In genomic region chr6:44264154-44265002, GRCh38 we compare ENCODE assay signal across 8 cellular contexts. TPM values are rescaled to one million over a fixed set of nuclear protein-coding genes. Genes with fewer than 3 reads are reported as not detected.
DNase-seq lines count a peak whose midpoint lies in the region; ATAC-seq, FAIRE-seq and TF ChIP-seq lines count a peak whose summit lies in the region.

No MANE protein-coding gene starts in this region.

- CTCF ChIA-PET in AG04450 (lab: Charles Lee), result no interaction called here

- peak in 4 of 8 donors; percentile 9 to 41 (median 26) for ATAC-seq in heart right ventricle
- ATAC-seq in sciatic nerve, result peak; percentile 29
- no peak for ATAC-seq in HG02840 (IDR thresholded peaks at IDR 0.05; ENCODE audit: low FRiP score, unreplicated experiment)

- H3K4me3 ChIP-seq in AG04450 (ENCODE audit: low read depth, low read length) (peak overlapping the region; percentile 86), heart right ventricle (peak overlapping the region; percentile 66 to 98 (median 82))

- POLR2A ChIA-PET in AG04450 (lab: Yijun Ruan, JAX), result interaction anchor here (0.6 to 1.5 kb wide), 3 partner anchors 7 to 43 kb away, joined by 3 to 8 read pairs (median 4); partner anchors contain the start of genes HSP90AB1 and SLC35B2

- H3K9me3 ChIP-seq in AG04450 (ENCODE audit: control insufficient read depth, insufficient read depth, low read length) (no peaks in the 10 kb centered on the region; the same call in 1 of the 2 replicates), heart right ventricle (no peaks in the 10 kb centered on the region)

- peak; percentile 90 for FAIRE-seq in GM19239 (lab: Jason Lieb, UNC)

- H3K4me1 ChIP-seq in heart right ventricle, result peaks cover 18 to 46% (median 28%) of the 10 kb centered on the region in 9 donors

- H3K27ac ChIP-seq in AG04450 (ENCODE audit: low read depth, low read length) (peak overlapping the region; percentile 75), heart right ventricle (peak overlapping the region in 9 of 10 donors; percentile 63 to 93 (median 78))

- TF ChIP-seq CTCF in AG04450 (IDR thresholded peaks at IDR 0.05; ENCODE audit: low read depth, low read length) (no peak), heart right ventricle (IDR thresholded peaks at IDR 0.05) (no peak)

- WGBS in heart right ventricle, 2 donors, result 13 to 14% methylated on average over 13 of the region's 13 CpGs

- intact Hi-C loops in heart right ventricle (cut with DNase I) (loop anchor here in 5 of 10 donors (5.0 to 10.0 kb wide), 5 partner anchors 38 to 167 kb away; partner anchors contain the start of gene AARS2 (in 1 of the 5)), sciatic nerve (cut with DNase I) (loop anchor here (5.0 kb wide), 1 partner anchor 1592 kb away; no protein-coding TSS in a partner anchor)

- DNase-seq in AG04450 (ENCODE audit: low read depth, low spot score), result no peak
- DNase-seq in GM19239 (ENCODE audit: insufficient read length, low spot score), result no peak
- peak; percentile 91 to 92 for DNase-seq in Kasumi-1 (lab: John Stamatoyannopoulos, UW)
- DNase-seq in activated T-cell treated with anti-CD3 and anti-CD28 coated beads, Interleukin-2, amount 50 U/mL, for 48 hours, result peak; percentile 58 to 64
- peak in 1 of 2 donors; percentile 42 for DNase-seq in heart right ventricle
- no peak for DNase-seq in sciatic nerve (ENCODE audit: low spot score)
- no peak for DNase-seq in NCI-H748 treated with DMSO at 0.1 percent for 48 hours (lab: John Stamatoyannopoulos, UW)

- peaks cover 0 to 32% (median 0%) of the 10 kb centered on the region in 9 donors for H3K36me3 ChIP-seq in heart right ventricle

- H3K27me3 ChIP-seq in AG04450 (ENCODE audit: control insufficient read depth, insufficient read depth, low read length), result peaks cover 15% of the 10 kb centered on the region
- H3K27me3 ChIP-seq in heart right ventricle, result peaks cover 0 to 19% (median 12%) of the 10 kb centered on the region in 7 donors

RNA-seq across cellular contexts. Expression of gene NFKBIE, which starts 1.0 kb away (rescaled TPM):
- polyA plus RNA-seq in AG04450 (2011; rRNA removed), result 13.7 and 17.0 TPM in 2 replicates
- polyA minus RNA-seq in AG04450 (2011; rRNA and poly(A)+ RNA removed), result 6.4 and 9.4 TPM in 2 replicates
- total RNA-seq in heart right ventricle, result 1 to 10 TPM; 1.5 to 8.7 (median 3.4) TPM
- polyA plus RNA-seq in heart right ventricle, result 1 to 10 TPM; 5.7 to 5.9 TPM
- 9.1 TPM for total RNA-seq in sciatic nerve

RNA-seq across cellular contexts. Expression of gene TMEM151B, which starts 5.9 kb away (rescaled TPM):
- not detected in 2 replicates for polyA plus RNA-seq in AG04450 (2011; rRNA removed)
- polyA minus RNA-seq in AG04450 (2011; rRNA and poly(A)+ RNA removed), result not detected in 2 replicates
- total RNA-seq in heart right ventricle, result 1 to 10 TPM in 1 of 10 donors, under 1 TPM in 5, not detected in 4; 0.09 to 2.2 (median 0.43) TPM
- 1 to 10 TPM in 1 of 2 donors, under 1 TPM in 1; 0.14 to 1.2 TPM for polyA plus RNA-seq in heart right ventricle
- total RNA-seq in sciatic nerve, result not detected

RNA-seq across cellular contexts. Expression of gene SLC35B2, which starts 7.0 kb away (rescaled TPM):
- polyA plus RNA-seq in AG04450 (2011; rRNA removed) (83.5 and 107 TPM in 2 replicates), heart right ventricle (10 to 100 TPM in 1 of 2 donors, 1 to 10 TPM in 1; 9.1 to 27.2 TPM)
- 55.7 and 76.1 TPM in 2 replicates for polyA minus RNA-seq in AG04450 (2011; rRNA and poly(A)+ RNA removed)
- total RNA-seq in heart right ventricle (10 to 100 TPM; 19.4 to 29.8 (median 23.7) TPM), sciatic nerve (26.8 TPM)

RNA-seq across cellular contexts. Expression of gene HSP90AB1, which starts 17.5 kb away (rescaled TPM):
- 792 and 943 TPM in 2 replicates for polyA plus RNA-seq in AG04450 (2011; rRNA removed)
- 662 and 748 TPM in 2 replicates for polyA minus RNA-seq in AG04450 (2011; rRNA and poly(A)+ RNA removed)
- 1,000 to 10,000 TPM in 4 of 10 donors, 100 to 1,000 TPM in 6; 675 to 1,053 (median 920) TPM for total RNA-seq in heart right ventricle
- polyA plus RNA-seq in heart right ventricle, result 100 to 1,000 TPM; 235 to 764 TPM
- total RNA-seq in sciatic nerve, result 470 TPM

RNA-seq across cellular contexts. Expression of gene SLC29A1, which starts 41.0 kb away (rescaled TPM):
- polyA plus RNA-seq in AG04450 (2011; rRNA removed), result 13.2 and 14.9 TPM in 2 replicates
- 15.6 and 19.6 TPM in 2 replicates for polyA minus RNA-seq in AG04450 (2011; rRNA and poly(A)+ RNA removed)
- 100 to 1,000 TPM; 104 to 198 (median 146) TPM for total RNA-seq in heart right ventricle
- polyA plus RNA-seq in heart right ventricle, result 10 to 100 TPM; 46.3 to 90.9 TPM
- 71.7 TPM for total RNA-seq in sciatic nerve

Comparison
In these comparisons a context has a peak if more than half of its experiments do, and no peak if none do; other contexts are left out.
1. DNase-seq: peak in Kasumi-1 (2 of 2) and activated T-cell treated with anti-CD3 and anti-CD28 coated beads, Interleukin-2, amount 50 U/mL, for 48 hours (2 of 2); none in AG04450 (single experiment), GM19239 (single experiment), sciatic nerve (single experiment) and NCI-H748 treated with DMSO at 0.1 percent for 48 hours (single experiment).